1 cellular context compared by ENCODE assay signal in genomic region chr5:170339780-170340167, GRCh38.
TF ChIP-seq lines count a peak whose summit lies in the region.

No MANE protein-coding gene starts in this region.

TF ChIP-seq in K562, 482 proteins besides CTCF, POLR2A, EP300 and RAD21:
- TF ChIP-seq, protein P1, sequence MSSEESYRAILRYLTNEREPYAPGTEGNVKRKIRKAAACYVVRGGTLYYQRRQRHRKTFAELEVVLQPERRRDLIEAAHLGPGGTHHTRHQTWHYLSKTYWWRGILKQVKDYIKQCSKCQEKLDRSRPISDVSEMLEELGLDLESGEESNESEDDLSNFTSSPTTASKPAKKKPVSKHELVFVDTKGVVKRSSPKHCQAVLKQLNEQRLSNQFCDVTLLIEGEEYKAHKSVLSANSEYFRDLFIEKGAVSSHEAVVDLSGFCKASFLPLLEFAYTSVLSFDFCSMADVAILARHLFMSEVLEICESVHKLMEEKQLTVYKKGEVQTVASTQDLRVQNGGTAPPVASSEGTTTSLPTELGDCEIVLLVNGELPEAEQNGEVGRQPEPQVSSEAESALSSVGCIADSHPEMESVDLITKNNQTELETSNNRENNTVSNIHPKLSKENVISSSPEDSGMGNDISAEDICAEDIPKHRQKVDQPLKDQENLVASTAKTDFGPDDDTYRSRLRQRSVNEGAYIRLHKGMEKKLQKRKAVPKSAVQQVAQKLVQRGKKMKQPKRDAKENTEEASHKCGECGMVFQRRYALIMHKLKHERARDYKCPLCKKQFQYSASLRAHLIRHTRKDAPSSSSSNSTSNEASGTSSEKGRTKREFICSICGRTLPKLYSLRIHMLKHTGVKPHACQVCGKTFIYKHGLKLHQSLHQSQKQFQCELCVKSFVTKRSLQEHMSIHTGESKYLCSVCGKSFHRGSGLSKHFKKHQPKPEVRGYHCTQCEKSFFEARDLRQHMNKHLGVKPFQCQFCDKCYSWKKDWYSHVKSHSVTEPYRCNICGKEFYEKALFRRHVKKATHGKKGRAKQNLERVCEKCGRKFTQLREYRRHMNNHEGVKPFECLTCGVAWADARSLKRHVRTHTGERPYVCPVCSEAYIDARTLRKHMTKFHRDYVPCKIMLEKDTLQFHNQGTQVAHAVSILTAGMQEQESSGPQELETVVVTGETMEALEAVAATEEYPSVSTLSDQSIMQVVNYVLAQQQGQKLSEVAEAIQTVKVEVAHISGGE (CRISPR knock-in tag; IDR thresholded peaks at IDR 0.05) = no peak
- TF ChIP-seq C11orf30 (IDR thresholded peaks at IDR 0.05; ENCODE audit: low read depth) (peak; percentile 2; the same call in 1 of the 2 replicates), XRCC3 (IDR thresholded peaks at IDR 0.05) (no peak)
